In genomic region chr11:5452712-5453111, GRCh38 we compare ENCODE assay signal across 34 cellular contexts. TPM values are rescaled to one million over a fixed set of nuclear protein-coding genes. Genes with fewer than 3 reads are reported as not detected.
"Had no signal": no experiment of that assay in that cellular context is flagged by ENCODE, and none has a peak within 500 bp of the region (broad histone marks: within the 10 kb centered on the region; RNA-seq: fewer than 3 reads in every experiment).

No MANE protein-coding gene starts in this region.

- ATAC-seq: activated naive CD8-positive, alpha-beta T cell treated with anti-CD3 and anti-CD28 coated beads, Interleukin-2, amount 50 U/mL, for 24 hours; activated T-cell treated with anti-CD3 and anti-CD28 coated beads, Interleukin-2, amount 50 U/mL, for 4 hours; activated T-helper 17 cell treated with anti-CD3 and anti-CD28 coated beads, Interleukin-2, amount 50 U/mL, for 72 hours; gastrocnemius medialis; left cardiac atrium; left ventricle myocardium superior; psoas muscle; stimulated activated memory B cell treated with anti-CD40 and anti-IgM and Interleukin-4, amounts not matched to agents 10 μg/mL and 1 μg/mL and 100 μg/mL, for 72 hours; stimulated activated naive CD8-positive, alpha-beta T cell treated with anti-CD3 and anti-CD28 coated beads, Interleukin-15, amount 100 ng/mL, for 72 hours had no signal

- H3K27me3 Mint-ChIP-seq: activated CD4-positive, alpha-beta T cell treated with anti-CD3 and anti-CD28 coated beads, Interleukin-2, amount 10 ng/mL, durations not matched to agents 24 days and 14 days; activated naive CD4-positive, alpha-beta T cell treated with anti-CD3 and anti-CD28 coated beads, Interleukin-2, amount 50 U/mL, for 24 hours; activated naive CD8-positive, alpha-beta T cell treated with anti-CD3 and anti-CD28 coated beads, Interleukin-2, amount 50 U/mL, for 24 hours; stimulated activated memory B cell treated with anti-CD40 and anti-IgM and Interleukin-4, amounts not matched to agents 10 μg/mL and 1 μg/mL and 100 μg/mL, for 72 hours; stimulated activated naive CD8-positive, alpha-beta T cell treated with anti-CD3 and anti-CD28 coated beads, Interleukin-15, amount 100 ng/mL, for 72 hours had no signal

- H3K27ac ChIP-seq: breast epithelium, gastrocnemius medialis, ovary, psoas muscle, uterus had no signal

- H3K4me1 Mint-ChIP-seq: activated CD4-positive, alpha-beta memory T cell treated with anti-CD3 and anti-CD28 coated beads, Interleukin-2, amount 10 ng/mL, durations not matched to agents 7 days and 5 days; activated CD4-positive, alpha-beta T cell treated with anti-CD3 and anti-CD28 coated beads, Interleukin-2, amount 10 ng/mL, durations not matched to agents 24 days and 14 days; activated naive CD4-positive, alpha-beta T cell treated with anti-CD3 and anti-CD28 coated beads, Interleukin-2, amount 50 U/mL, for 24 hours; activated naive CD8-positive, alpha-beta T cell treated with anti-CD3 and anti-CD28 coated beads, Interleukin-2, amount 50 U/mL, for 24 hours; activated T-helper 17 cell treated with anti-CD3 and anti-CD28 coated beads, Interleukin-2, amount 50 U/mL, for 72 hours; central memory CD8-positive, alpha-beta T cell; naive B cell; nephron progenitor cell; stimulated activated memory B cell treated with anti-CD40 and anti-IgM and Interleukin-4, amounts not matched to agents 10 μg/mL and 1 μg/mL and 100 μg/mL, for 72 hours; stimulated activated naive CD8-positive, alpha-beta T cell treated with anti-CD3 and anti-CD28 coated beads, Interleukin-15, amount 100 ng/mL, for 72 hours had no signal

- DNase-seq: activated CD4-positive, alpha-beta memory T cell treated with anti-CD3 and anti-CD28 coated beads, Interleukin-2, amount 10 ng/mL, durations not matched to agents 7 days and 5 days; activated CD4-positive, alpha-beta T cell treated with anti-CD3 and anti-CD28 coated beads, Interleukin-2, amount 10 ng/mL, durations not matched to agents 24 days and 14 days; activated CD4-positive, CD25-positive, alpha-beta regulatory T cell treated with anti-CD3 and anti-CD28 coated beads, Interleukin-2, amount 50 U/mL, for 72 hours; activated CD8-positive, alpha-beta memory T cell treated with anti-CD3 and anti-CD28 coated beads, Interleukin-2, amount 50 U/mL, for 48 hours; activated gamma-delta T cell treated with Interleukin-2 at 50 U/mL for 16 hours; activated naive CD8-positive, alpha-beta T cell treated with anti-CD3 and anti-CD28 coated beads, Interleukin-2, amount 50 U/mL, for 24 hours; activated T-cell treated with anti-CD3 and anti-CD28 coated beads, Interleukin-2, amount 50 U/mL, for 4 hours; amygdala; dermis blood vessel endothelial cell; effector CD4-positive, alpha-beta T cell; erythroblast; gastrocnemius medialis; glutamatergic neuron; left cardiac atrium; left ventricle myocardium superior; naive B cell; nephron progenitor cell; ovary; psoas muscle; stimulated activated CD4-positive, alpha-beta T cell treated with anti-CD3 and anti-CD28 coated beads, Interleukin-1b, Interleukin-23, amount 100 ng/mL, for 48 hours; stimulated activated CD4-positive, alpha-beta T cell treated with anti-CD3 and anti-CD28 coated beads, Interleukin-4, amount 100 ng/mL, for 4 hours; stimulated activated CD8-positive, alpha-beta memory T cell treated with anti-CD3 and anti-CD28 coated beads, Interleukin-4, amount 100 ng/mL, for 48 hours; stimulated activated naive CD8-positive, alpha-beta T cell treated with anti-CD3 and anti-CD28 coated beads, Interleukin-15, amount 100 ng/mL, for 72 hours; substantia nigra; uterus had no signal

- H3K9me3 Mint-ChIP-seq: activated CD4-positive, alpha-beta memory T cell treated with anti-CD3 and anti-CD28 coated beads, Interleukin-2, amount 10 ng/mL, durations not matched to agents 7 days and 5 days; activated CD4-positive, alpha-beta T cell treated with anti-CD3 and anti-CD28 coated beads, Interleukin-2, amount 10 ng/mL, durations not matched to agents 24 days and 14 days; activated naive CD4-positive, alpha-beta T cell treated with anti-CD3 and anti-CD28 coated beads, Interleukin-2, amount 50 U/mL, for 24 hours; activated naive CD8-positive, alpha-beta T cell treated with anti-CD3 and anti-CD28 coated beads, Interleukin-2, amount 50 U/mL, for 24 hours; activated T-cell treated with anti-CD3 and anti-CD28 coated beads, Interleukin-2, amount 50 U/mL, for 4 hours; activated T-helper 17 cell treated with anti-CD3 and anti-CD28 coated beads, Interleukin-2, amount 50 U/mL, for 72 hours; central memory CD8-positive, alpha-beta T cell; nephron progenitor cell; stimulated activated memory B cell treated with anti-CD40 and anti-IgM and Interleukin-4, amounts not matched to agents 10 μg/mL and 1 μg/mL and 100 μg/mL, for 72 hours; stimulated activated naive CD8-positive, alpha-beta T cell treated with anti-CD3 and anti-CD28 coated beads, Interleukin-15, amount 100 ng/mL, for 72 hours; type B pancreatic cell had no signal

- H3K36me3 Mint-ChIP-seq: activated naive CD4-positive, alpha-beta T cell treated with anti-CD3 and anti-CD28 coated beads, Interleukin-2, amount 50 U/mL, for 24 hours; naive B cell; stimulated activated memory B cell treated with anti-CD40 and anti-IgM and Interleukin-4, amounts not matched to agents 10 μg/mL and 1 μg/mL and 100 μg/mL, for 72 hours; type B pancreatic cell had no signal

- H3K4me3 Mint-ChIP-seq: activated CD4-positive, alpha-beta memory T cell treated with anti-CD3 and anti-CD28 coated beads, Interleukin-2, amount 10 ng/mL, durations not matched to agents 7 days and 5 days; activated CD4-positive, alpha-beta T cell treated with anti-CD3 and anti-CD28 coated beads, Interleukin-2, amount 10 ng/mL, durations not matched to agents 24 days and 14 days; activated naive CD4-positive, alpha-beta T cell treated with anti-CD3 and anti-CD28 coated beads, Interleukin-2, amount 50 U/mL, for 24 hours; activated naive CD8-positive, alpha-beta T cell treated with anti-CD3 and anti-CD28 coated beads, Interleukin-2, amount 50 U/mL, for 24 hours; activated T-cell treated with anti-CD3 and anti-CD28 coated beads, Interleukin-2, amount 50 U/mL, for 4 hours; activated T-helper 17 cell treated with anti-CD3 and anti-CD28 coated beads, Interleukin-2, amount 50 U/mL, for 72 hours; central memory CD8-positive, alpha-beta T cell; naive B cell; nephron progenitor cell; stimulated activated memory B cell treated with anti-CD40 and anti-IgM and Interleukin-4, amounts not matched to agents 10 μg/mL and 1 μg/mL and 100 μg/mL, for 72 hours; stimulated activated naive CD8-positive, alpha-beta T cell treated with anti-CD3 and anti-CD28 coated beads, Interleukin-15, amount 100 ng/mL, for 72 hours; type B pancreatic cell had no signal

- H3K27ac Mint-ChIP-seq: activated CD4-positive, alpha-beta memory T cell treated with anti-CD3 and anti-CD28 coated beads, Interleukin-2, amount 10 ng/mL, durations not matched to agents 7 days and 5 days; activated CD4-positive, alpha-beta T cell treated with anti-CD3 and anti-CD28 coated beads, Interleukin-2, amount 10 ng/mL, durations not matched to agents 24 days and 14 days; activated naive CD4-positive, alpha-beta T cell treated with anti-CD3 and anti-CD28 coated beads, Interleukin-2, amount 50 U/mL, for 24 hours; activated naive CD8-positive, alpha-beta T cell treated with anti-CD3 and anti-CD28 coated beads, Interleukin-2, amount 50 U/mL, for 24 hours; activated T-helper 17 cell treated with anti-CD3 and anti-CD28 coated beads, Interleukin-2, amount 50 U/mL, for 72 hours; naive B cell; nephron progenitor cell; stimulated activated memory B cell treated with anti-CD40 and anti-IgM and Interleukin-4, amounts not matched to agents 10 μg/mL and 1 μg/mL and 100 μg/mL, for 72 hours; stimulated activated naive CD8-positive, alpha-beta T cell treated with anti-CD3 and anti-CD28 coated beads, Interleukin-15, amount 100 ng/mL, for 72 hours; type B pancreatic cell had no signal

RNA-seq across cellular contexts. Expression of gene OR51I2, which starts 3.6 kb away (rescaled TPM):
- total RNA-seq: activated CD4-positive, alpha-beta memory T cell treated with anti-CD3 and anti-CD28 coated beads, Interleukin-2, amount 10 ng/mL, durations not matched to agents 7 days and 5 days; activated CD4-positive, alpha-beta T cell treated with anti-CD3 and anti-CD28 coated beads, Interleukin-2, amount 10 ng/mL, durations not matched to agents 24 days and 14 days; activated T-cell treated with anti-CD3 and anti-CD28 coated beads, Interleukin-2, amount 50 U/mL, for 4 hours; activated T-helper 17 cell treated with anti-CD3 and anti-CD28 coated beads, Interleukin-2, amount 50 U/mL, for 72 hours; breast epithelium; dermis blood vessel endothelial cell; gastrocnemius medialis; left cardiac atrium; left ventricle myocardium superior; lung microvascular endothelial cell; ovary; psoas muscle; smooth muscle cell; T-helper 1 cell treated with Interleukin-12 subunit alpha and Interleukin-12 subunit beta and Interleukin-4 antibody, amounts not matched to agents 30 ng/mL and 1 ng/mL, for 36 hours; uterus had no signal

RNA-seq across cellular contexts. Expression of gene OR51I1, which starts 11.4 kb away (rescaled TPM):
- total RNA-seq: activated CD4-positive, alpha-beta memory T cell treated with anti-CD3 and anti-CD28 coated beads, Interleukin-2, amount 10 ng/mL, durations not matched to agents 7 days and 5 days; activated CD4-positive, alpha-beta T cell treated with anti-CD3 and anti-CD28 coated beads, Interleukin-2, amount 10 ng/mL, durations not matched to agents 24 days and 14 days; activated T-cell treated with anti-CD3 and anti-CD28 coated beads, Interleukin-2, amount 50 U/mL, for 4 hours; activated T-helper 17 cell treated with anti-CD3 and anti-CD28 coated beads, Interleukin-2, amount 50 U/mL, for 72 hours; dermis blood vessel endothelial cell; gastrocnemius medialis; left cardiac atrium; left ventricle myocardium superior; lung microvascular endothelial cell; psoas muscle; smooth muscle cell; T-helper 1 cell treated with Interleukin-12 subunit alpha and Interleukin-12 subunit beta and Interleukin-4 antibody, amounts not matched to agents 30 ng/mL and 1 ng/mL, for 36 hours had no signal

RNA-seq across cellular contexts. Expression of gene OR51Q1, which starts 30.8 kb away (rescaled TPM):
- total RNA-seq: activated CD4-positive, alpha-beta memory T cell treated with anti-CD3 and anti-CD28 coated beads, Interleukin-2, amount 10 ng/mL, durations not matched to agents 7 days and 5 days; activated CD4-positive, alpha-beta T cell treated with anti-CD3 and anti-CD28 coated beads, Interleukin-2, amount 10 ng/mL, durations not matched to agents 24 days and 14 days; activated T-cell treated with anti-CD3 and anti-CD28 coated beads, Interleukin-2, amount 50 U/mL, for 4 hours; activated T-helper 17 cell treated with anti-CD3 and anti-CD28 coated beads, Interleukin-2, amount 50 U/mL, for 72 hours; breast epithelium; dermis blood vessel endothelial cell; gastrocnemius medialis; left cardiac atrium; left ventricle myocardium superior; lung microvascular endothelial cell; ovary; psoas muscle; smooth muscle cell; T-helper 1 cell treated with Interleukin-12 subunit alpha and Interleukin-12 subunit beta and Interleukin-4 antibody, amounts not matched to agents 30 ng/mL and 1 ng/mL, for 36 hours; uterus had no signal

RNA-seq across cellular contexts. Expression of gene OR52D1, which starts 35.8 kb away (rescaled TPM):
- total RNA-seq: activated CD4-positive, alpha-beta memory T cell treated with anti-CD3 and anti-CD28 coated beads, Interleukin-2, amount 10 ng/mL, durations not matched to agents 7 days and 5 days; activated CD4-positive, alpha-beta T cell treated with anti-CD3 and anti-CD28 coated beads, Interleukin-2, amount 10 ng/mL, durations not matched to agents 24 days and 14 days; activated T-cell treated with anti-CD3 and anti-CD28 coated beads, Interleukin-2, amount 50 U/mL, for 4 hours; activated T-helper 17 cell treated with anti-CD3 and anti-CD28 coated beads, Interleukin-2, amount 50 U/mL, for 72 hours; breast epithelium; dermis blood vessel endothelial cell; gastrocnemius medialis; left cardiac atrium; left ventricle myocardium superior; lung microvascular endothelial cell; ovary; psoas muscle; smooth muscle cell; T-helper 1 cell treated with Interleukin-12 subunit alpha and Interleukin-12 subunit beta and Interleukin-4 antibody, amounts not matched to agents 30 ng/mL and 1 ng/mL, for 36 hours; uterus had no signal

RNA-seq across cellular contexts. Expression of gene UBQLN3, which starts 57.0 kb away (rescaled TPM):
- total RNA-seq: activated CD4-positive, alpha-beta memory T cell treated with anti-CD3 and anti-CD28 coated beads, Interleukin-2, amount 10 ng/mL, durations not matched to agents 7 days and 5 days; activated CD4-positive, alpha-beta T cell treated with anti-CD3 and anti-CD28 coated beads, Interleukin-2, amount 10 ng/mL, durations not matched to agents 24 days and 14 days; activated T-cell treated with anti-CD3 and anti-CD28 coated beads, Interleukin-2, amount 50 U/mL, for 4 hours; dermis blood vessel endothelial cell; gastrocnemius medialis; left ventricle myocardium superior; lung microvascular endothelial cell; psoas muscle; T-helper 1 cell treated with Interleukin-12 subunit alpha and Interleukin-12 subunit beta and Interleukin-4 antibody, amounts not matched to agents 30 ng/mL and 1 ng/mL, for 36 hours had no signal
